In the genomic region with DNA sequence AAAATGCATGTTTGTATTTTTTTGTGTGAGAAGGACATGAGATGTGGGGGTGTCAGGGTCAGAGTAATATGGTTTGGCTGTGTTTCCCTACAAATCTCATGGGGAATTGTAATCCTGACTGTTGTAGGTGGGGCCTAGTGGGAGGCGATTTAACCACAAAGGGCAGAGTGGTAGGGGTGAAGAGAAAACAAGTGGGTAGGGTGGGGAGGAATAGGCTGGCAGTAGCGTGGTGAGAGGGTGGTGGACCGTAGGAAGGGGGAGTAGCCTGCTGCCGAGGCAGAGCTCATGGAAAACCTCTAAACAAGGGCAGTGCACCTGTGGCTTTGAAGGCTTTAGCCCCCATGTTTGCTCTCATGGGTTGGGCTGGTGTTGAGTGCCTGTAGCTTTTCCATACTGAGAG, we compare ENCODE assay signal across 34 cellular contexts.
"Had no signal": no experiment of that assay in that cellular context is flagged by ENCODE, and none has a peak within 500 bp of the region (broad histone marks: within the 10 kb centered on the region; RNA-seq: fewer than 3 reads in every experiment).

No MANE protein-coding gene starts in this region.

- H3K36me3 ChIP-seq: brain microvascular endothelial cell, esophagus muscularis mucosa, gastroesophageal sphincter, heart right ventricle, WERI-Rb-1 had no signal

- ATAC-seq: activated CD4-positive, CD25-positive, alpha-beta regulatory T cell treated with anti-CD3 and anti-CD28 coated beads, Interleukin-2, amount 50 U/mL, for 24 hours; activated CD8-positive, alpha-beta memory T cell treated with anti-CD3 and anti-CD28 coated beads, Interleukin-2, amount 10 ng/mL, durations not matched to agents 7 days and 5 days; activated CD8-positive, alpha-beta T cell treated with anti-CD3 and anti-CD28 coated beads, Interleukin-2, amount 10 ng/mL, durations not matched to agents 7 days and 5 days; effector memory CD8-positive, alpha-beta T cell; gastroesophageal sphincter; heart right ventricle; T-cell had no signal

- DNase-seq: activated B cell treated with CpG ODN at 0.5 μM for 24 hours; activated CD4-positive, alpha-beta memory T cell treated with anti-CD3 and anti-CD28 coated beads for 36 hours; activated CD4-positive, alpha-beta T cell treated with anti-CD3 and anti-CD28 coated beads for 48 hours; activated CD4-positive, alpha-beta T cell treated with anti-CD3 and anti-CD28 coated beads, Interleukin-2, amount 50 U/mL, for 1 hour; activated CD8-positive, alpha-beta memory T cell treated with anti-CD3 and anti-CD28 coated beads, Interleukin-2, amount 10 ng/mL, durations not matched to agents 7 days and 5 days; activated CD8-positive, alpha-beta memory T cell treated with anti-CD3 and anti-CD28 coated beads, Interleukin-2, amount 50 U/mL, for 4 hours; activated CD8-positive, alpha-beta T cell treated with anti-CD3 and anti-CD28 coated beads, Interleukin-2, amount 10 ng/mL, durations not matched to agents 7 days and 5 days; activated gamma-delta T cell treated with Interleukin-2 at 50 U/mL for 16 hours; activated naive CD4-positive, alpha-beta T cell treated with anti-CD3 and anti-CD28 coated beads, Interleukin-2, amount 50 U/mL, for 16 hours; activated naive CD4-positive, alpha-beta T cell treated with Interleukin-2 at 50 U/mL for 16 hours; activated T-cell treated with anti-CD3 and anti-CD28 coated beads, Interleukin-2, amount 50 U/mL, for 1 hour; activated T-cell treated with anti-CD3 and anti-CD28 coated beads, Interleukin-2, amount 50 U/mL, for 48 hours; amniotic stem cell; anterior cingulate cortex; brain microvascular endothelial cell; dermis blood vessel endothelial cell; effector CD4-positive, alpha-beta T cell; effector memory CD8-positive, alpha-beta T cell; erythroblast; foreskin melanocyte; heart right ventricle; T-cell; T-helper 9 cell; WERI-Rb-1 had no signal

- H3K27me3 Mint-ChIP-seq: activated B cell treated with CpG ODN at 0.5 μM for 24 hours; activated CD4-positive, alpha-beta memory T cell treated with anti-CD3 and anti-CD28 coated beads for 36 hours; activated CD8-positive, alpha-beta memory T cell treated with anti-CD3 and anti-CD28 coated beads, Interleukin-2, amount 10 ng/mL, durations not matched to agents 7 days and 5 days; activated naive CD8-positive, alpha-beta T cell; central memory CD8-positive, alpha-beta T cell; effector memory CD8-positive, alpha-beta T cell; T-cell had no signal

- H3K4me1 ChIP-seq: esophagus muscularis mucosa, gastroesophageal sphincter, heart right ventricle had no signal

- H3K27ac ChIP-seq: brain microvascular endothelial cell, coronary artery, esophagus muscularis mucosa, gastroesophageal sphincter, heart right ventricle, WERI-Rb-1 had no signal

- H3K4me3 ChIP-seq: coronary artery, esophagus muscularis mucosa, gastroesophageal sphincter, heart right ventricle had no signal

- FAIRE-seq: astrocyte, bronchial epithelial cell had no signal

- H3K4me1 Mint-ChIP-seq: activated B cell treated with CpG ODN at 0.5 μM for 24 hours; activated CD8-positive, alpha-beta memory T cell treated with anti-CD3 and anti-CD28 coated beads, Interleukin-2, amount 10 ng/mL, durations not matched to agents 7 days and 5 days; central memory CD8-positive, alpha-beta T cell had no signal

- H3K4me3 Mint-ChIP-seq: activated B cell treated with CpG ODN at 0.5 μM for 24 hours; activated CD4-positive, alpha-beta memory T cell treated with anti-CD3 and anti-CD28 coated beads for 36 hours; activated CD8-positive, alpha-beta memory T cell treated with anti-CD3 and anti-CD28 coated beads, Interleukin-2, amount 10 ng/mL, durations not matched to agents 7 days and 5 days; activated CD8-positive, alpha-beta T cell treated with anti-CD3 and anti-CD28 coated beads, Interleukin-2, amount 10 ng/mL, durations not matched to agents 7 days and 5 days; activated naive CD8-positive, alpha-beta T cell; activated T-helper 1 cell treated with anti-CD3 and anti-CD28 coated beads, Interleukin-12 subunit alpha, Interleukin-12 subunit beta, Interleukin-2, Interleukin-4 antibody, amounts not matched to agents 30 ng/mL and 10 ng/mL and 1 ng/mL, durations not matched to agents 14 hours and 24 hours and 36 hours; central memory CD8-positive, alpha-beta T cell; effector memory CD8-positive, alpha-beta T cell; T-cell; T-helper 1 cell treated with Interleukin-12 subunit alpha and Interleukin-12 subunit beta and Interleukin-4 antibody, amounts not matched to agents 30 μg/mL and 1 μg/mL, for 36 hours had no signal

- H3K9me3 Mint-ChIP-seq: activated B cell treated with CpG ODN at 0.5 μM for 24 hours; activated CD4-positive, alpha-beta memory T cell treated with anti-CD3 and anti-CD28 coated beads for 36 hours; central memory CD8-positive, alpha-beta T cell; effector memory CD8-positive, alpha-beta T cell; T-cell; T-helper 1 cell treated with Interleukin-12 subunit alpha and Interleukin-12 subunit beta and Interleukin-4 antibody, amounts not matched to agents 30 μg/mL and 1 μg/mL, for 36 hours had no signal

- H3K36me3 Mint-ChIP-seq: activated CD4-positive, alpha-beta memory T cell treated with anti-CD3 and anti-CD28 coated beads for 36 hours had no signal

- H3K27ac Mint-ChIP-seq: activated B cell treated with CpG ODN at 0.5 μM for 24 hours; activated CD4-positive, alpha-beta memory T cell treated with anti-CD3 and anti-CD28 coated beads for 36 hours; activated CD8-positive, alpha-beta memory T cell treated with anti-CD3 and anti-CD28 coated beads, Interleukin-2, amount 10 ng/mL, durations not matched to agents 7 days and 5 days; activated CD8-positive, alpha-beta T cell treated with anti-CD3 and anti-CD28 coated beads, Interleukin-2, amount 10 ng/mL, durations not matched to agents 7 days and 5 days; activated naive CD8-positive, alpha-beta T cell; activated T-helper 1 cell treated with anti-CD3 and anti-CD28 coated beads, Interleukin-12 subunit alpha, Interleukin-12 subunit beta, Interleukin-2, Interleukin-4 antibody, amounts not matched to agents 30 ng/mL and 10 ng/mL and 1 ng/mL, durations not matched to agents 14 hours and 24 hours and 36 hours; effector memory CD8-positive, alpha-beta T cell; T-cell; T-helper 1 cell treated with Interleukin-12 subunit alpha and Interleukin-12 subunit beta and Interleukin-4 antibody, amounts not matched to agents 30 μg/mL and 1 μg/mL, for 36 hours had no signal

- H3K9me3 ChIP-seq: esophagus muscularis mucosa, gastroesophageal sphincter, heart right ventricle had no signal

- H3K27me3 ChIP-seq: brain microvascular endothelial cell, esophagus muscularis mucosa, gastroesophageal sphincter, heart right ventricle had no signal
